Comparison of ENCODE assay signal across 17 cellular contexts in the genomic region with DNA sequence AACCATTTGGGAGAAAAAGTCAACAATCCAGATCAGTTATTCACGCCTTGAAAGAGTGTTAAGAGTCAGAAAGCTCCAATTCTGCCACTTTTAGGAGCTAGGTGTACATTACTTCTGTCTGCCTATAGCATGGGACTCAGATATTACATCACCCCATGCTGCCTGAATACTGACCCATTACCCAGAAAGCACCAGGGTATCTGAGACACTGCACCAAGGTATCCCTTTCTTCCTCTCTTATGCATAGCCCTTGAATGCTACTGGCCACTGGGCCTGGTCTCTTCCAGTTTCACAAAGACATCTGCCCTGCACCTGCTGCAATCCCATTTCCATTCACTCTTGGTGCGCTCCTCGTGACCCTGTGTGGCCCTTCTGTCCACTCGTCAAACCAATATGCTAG. TPM values are rescaled to one million over a fixed set of nuclear protein-coding genes. Genes with fewer than 3 reads are reported as not detected.
A peak's percentile ranks its signal among the peaks of the same experiment; 100 is the strongest.
DNase-seq lines count a peak whose midpoint lies in the region; ATAC-seq, FAIRE-seq and TF ChIP-seq lines count a peak whose summit lies in the region.
"Had no signal": no experiment of that assay in that cellular context is flagged by ENCODE, and none has a peak within 500 bp of the region (broad histone marks: within the 10 kb centered on the region; RNA-seq: fewer than 3 reads in every experiment).

No MANE protein-coding gene starts in this region.

- H3K27ac Mint-ChIP-seq in activated CD8-positive, alpha-beta memory T cell treated with anti-CD3 and anti-CD28 coated beads, Interleukin-2, amount 10 ng/mL, durations not matched to agents 7 days and 5 days = no peak overlapping the region
- H3K27ac Mint-ChIP-seq: nephron progenitor cell had no signal

- peak overlapping the region; percentile 58; the same call in 1 of the 2 replicates for H3K4me2 ChIP-seq in MM.1S (ENCODE audit: low read depth, low read length)
- peak overlapping the region; percentile 75 for H3K4me2 ChIP-seq in K562 (ENCODE audit: insufficient read depth, low read length)
- H3K4me2 ChIP-seq: A549 had no signal

- no peak for TF ChIP-seq CTCF in MM.1S (IDR thresholded peaks at IDR 0.05; ENCODE audit: low read length)
- TF ChIP-seq CTCF in K562 (IDR thresholded peaks at IDR 0.05 in 2 of 3, conservative IDR thresholded peaks at IDR 0.05 in 1 of 3; ENCODE audit: insufficient read depth in 2 of 3, low read depth in 1 of 3, low read length in 3 of 3) = no peak
- no peak for TF ChIP-seq CTCF in transverse colon (IDR thresholded peaks at IDR 0.05)

- peaks cover 3% of the 10 kb centered on the region for H3K9me1 ChIP-seq in K562 (ENCODE audit: control insufficient read depth, insufficient read depth, low read length)

- H3K4me3 Mint-ChIP-seq in activated CD8-positive, alpha-beta memory T cell treated with anti-CD3 and anti-CD28 coated beads, Interleukin-2, amount 10 ng/mL, durations not matched to agents 7 days and 5 days = no peak overlapping the region

- H3K9me3 ChIP-seq in MM.1S (replicated peaks; ENCODE audit: insufficient read depth, low read length) (no peaks in the 10 kb centered on the region), K562 (replicated peaks; ENCODE audit: control insufficient read depth, insufficient read depth, low read depth, low read length) (no peaks in the 10 kb centered on the region), transverse colon (no peaks in the 10 kb centered on the region)
- H3K9me3 ChIP-seq: A549, Caco-2 had no signal

- CTCF ChIA-PET in activated CD8-positive, alpha-beta memory T cell treated with anti-CD3 and anti-CD28 coated beads, Interleukin-2, amount 10 ng/mL, durations not matched to agents 7 days and 5 days (lab: Charles Lee) = no interaction called here
- CTCF ChIA-PET in K562 (lab: Yijun Ruan, JAX; ENCODE audit: low intra/inter-chr PET ratio) = no interaction called here

- no peaks in the 10 kb centered on the region for H3K27me3 ChIP-seq in MM.1S (replicated peaks; ENCODE audit: insufficient read depth, low read length)
- no peaks in the 10 kb centered on the region for H3K27me3 ChIP-seq in K562 (ENCODE audit: control insufficient read depth in 2 of 2, insufficient read depth in 2 of 2, low read length in 2 of 2)
- no peaks in the 10 kb centered on the region for H3K27me3 ChIP-seq in transverse colon

- H3K9me2 ChIP-seq in MM.1S (replicated peaks; ENCODE audit: insufficient read depth, low read length) = no peaks in the 10 kb centered on the region

- in situ Hi-C loops in K562 (cut with MboI) (no loop called here), transverse colon (cut with MboI; ENCODE audit: low pct_ligation_motif_present in 1 of 4, low pct_unique_long_range_greater_than_20kb in 1 of 4, low sequenced_read_pairs in 3 of 4) (no loop called here)

- H3K9me3 Mint-ChIP-seq in activated CD8-positive, alpha-beta memory T cell treated with anti-CD3 and anti-CD28 coated beads, Interleukin-2, amount 10 ng/mL, durations not matched to agents 7 days and 5 days (ENCODE audit: low read depth) = no peaks in the 10 kb centered on the region
- H3K9me3 Mint-ChIP-seq: nephron progenitor cell had no signal

- H3K9ac ChIP-seq in MM.1S (ENCODE audit: low read length) = no peak overlapping the region
- H3K9ac ChIP-seq in K562 (ENCODE audit: insufficient read depth in 1 of 2, low read depth in 2 of 2, low read length in 2 of 2) = peak overlapping the region; percentile 48 to 53; a peak in 3 of 4 replicates

- peaks cover 72% of the 10 kb centered on the region for H3K79me2 ChIP-seq in MM.1S (ENCODE audit: low read length)
- peaks cover 75% of the 10 kb centered on the region for H3K79me2 ChIP-seq in K562 (ENCODE audit: control insufficient read depth, insufficient read depth, low read length)

- TF ChIP-seq EP300 in K562 (IDR thresholded peaks at IDR 0.05; ENCODE audit: low read length) = no peak; the same call in 1 of the 2 replicates
- TF ChIP-seq EP300 in transverse colon (IDR thresholded peaks at IDR 0.05; ENCODE audit: low read depth) = no peak

- no peak for TF ChIP-seq RAD21 in K562 (CRISPR knock-in tag; conservative IDR thresholded peaks at IDR 0.05 in 1 of 2, IDR thresholded peaks at IDR 0.05 in 1 of 2)

- H2AFZ ChIP-seq in MM.1S (ENCODE audit: low read length) = no peak overlapping the region
- no peak overlapping the region for H2AFZ ChIP-seq in K562 (ENCODE audit: low read depth, low read length)

- intact Hi-C loops in K562 (cut with micrococcal nuclease) = no loop called here
- intact Hi-C loops in transverse colon (cut with DNase I; ENCODE audit: low total_unique reads) = loop anchor here (10.0 kb wide), 1 partner anchor 79 kb away; no protein-coding TSS in a partner anchor

- H3K4me3 ChIP-seq in MM.1S (ENCODE audit: low read length) = no peak overlapping the region
- H3K4me3 ChIP-seq in K562 = no peak overlapping the region
- no peak overlapping the region for H3K4me3 ChIP-seq in transverse colon
- H3K4me3 ChIP-seq: A549 had no signal

- H3K4me1 Mint-ChIP-seq in activated CD8-positive, alpha-beta memory T cell treated with anti-CD3 and anti-CD28 coated beads, Interleukin-2, amount 10 ng/mL, durations not matched to agents 7 days and 5 days = peaks cover 28% of the 10 kb centered on the region

- BruUV-seq in K562 (replicated peaks; lab: Mats Ljungman, UMichigan) = no TSS peak

- DNase-seq in activated CD8-positive, alpha-beta memory T cell treated with anti-CD3 and anti-CD28 coated beads for 24 hours = peak; percentile 47
- no peak for DNase-seq in activated CD8-positive, alpha-beta memory T cell treated with anti-CD3 and anti-CD28 coated beads, Interleukin-2, amount 10 ng/mL, durations not matched to agents 7 days and 5 days
- DNase-seq in MM.1S (peak; percentile 23), K562 (ENCODE audit: extremely low read depth in 1 of 4, low spot score in 3 of 4) (peak; percentile 33 to 62 (median 44)), transverse colon (peak; percentile 41), hepatic stellate cell (ENCODE audit: low spot score) (no peak)
- DNase-seq in effector CD4-positive, alpha-beta T cell = no peak
- DNase-seq: activated naive CD4-positive, alpha-beta T cell treated with Interleukin-2 at 50 U/mL for 16 hours; brain microvascular endothelial cell; Caco-2; NCI-H1048; NCI-H2171; nephron progenitor cell; stimulated activated naive CD4-positive, alpha-beta T cell had no signal

- H4K20me1 ChIP-seq in MM.1S (ENCODE audit: insufficient read depth, low read length) (peaks cover 25% of the 10 kb centered on the region), K562 (replicated peaks; ENCODE audit: control insufficient read depth, insufficient read depth, low read length) (peaks cover 7% of the 10 kb centered on the region; the same call in 1 of the 2 replicates)

- peaks cover 10% of the 10 kb centered on the region for H3F3A ChIP-seq in MM.1S (ENCODE audit: insufficient read depth, low read length)

- no peak for TF ChIP-seq POLR2A in K562 (conservative IDR thresholded peaks at IDR 0.05)
- TF ChIP-seq POLR2A in transverse colon (IDR thresholded peaks at IDR 0.05) = no peak

- H3K27me3 Mint-ChIP-seq in activated CD8-positive, alpha-beta memory T cell treated with anti-CD3 and anti-CD28 coated beads, Interleukin-2, amount 10 ng/mL, durations not matched to agents 7 days and 5 days = no peaks in the 10 kb centered on the region

- H3K36me3 Mint-ChIP-seq in activated CD8-positive, alpha-beta memory T cell treated with anti-CD3 and anti-CD28 coated beads, Interleukin-2, amount 10 ng/mL, durations not matched to agents 7 days and 5 days = no peaks in the 10 kb centered on the region

- no peaks in the 10 kb centered on the region for H3K36me3 ChIP-seq in MM.1S (replicated peaks; ENCODE audit: insufficient read depth, low read length)
- no peaks in the 10 kb centered on the region; the same call in 2 of the 3 replicates for H3K36me3 ChIP-seq in K562 (ENCODE audit: control insufficient read depth, insufficient read depth, low read length)
- no peaks in the 10 kb centered on the region for H3K36me3 ChIP-seq in transverse colon
- H3K36me3 ChIP-seq: brain microvascular endothelial cell had no signal

- POLR2A ChIA-PET in K562 (lab: Yijun Ruan, JAX) = interaction anchor here (0.6 to 1.7 kb wide), 7 partner anchors 12 to 59 kb away, joined by 3 to 5 read pairs (median 3); no protein-coding TSS in a partner anchor

- ATAC-seq in activated CD8-positive, alpha-beta memory T cell treated with anti-CD3 and anti-CD28 coated beads, Interleukin-2, amount 10 ng/mL, durations not matched to agents 7 days and 5 days = no peak
- ATAC-seq in K562 (peak; percentile 78), GM21529 (IDR thresholded peaks at IDR 0.05; ENCODE audit: unreplicated experiment) (no peak)
- ATAC-seq: A549, SK-N-SH treated with all-trans-retinoic acid at 6 μM for 48 hours had no signal

- H3K4me1 ChIP-seq in MM.1S (ENCODE audit: low read length) (peaks cover 31% of the 10 kb centered on the region), K562 (replicated peaks in 1 of 2; ENCODE audit: control insufficient read depth in 2 of 2, insufficient read depth in 2 of 2, low read length in 2 of 2) (peaks cover 24 to 27% of the 10 kb centered on the region in 2 experiments), transverse colon (peaks cover 10 to 49% (median 32%) of the 10 kb centered on the region in 4 donors)
- H3K4me1 ChIP-seq: Caco-2 had no signal

- 50% methylated on average over 4 of the region's 4 CpGs for WGBS in K562 (ENCODE audit: insufficient coverage, low coverage, missing lambda C conversion rate)
- WGBS in transverse colon (ENCODE audit: low coverage in 1 of 2), 2 donors = 80% methylated on average over 4 of the region's 4 CpGs

- H3K27ac ChIP-seq in MM.1S (ENCODE audit: low read length) = peak overlapping the region; percentile 10; the same call in 1 of the 2 replicates
- H3K27ac ChIP-seq in K562 (ENCODE audit: extremely low read depth, low read depth, low read length) = no peak overlapping the region; the same call in 1 of the 3 replicates
- no peak overlapping the region for H3K27ac ChIP-seq in transverse colon
- H3K27ac ChIP-seq: A549, brain microvascular endothelial cell had no signal

- FAIRE-seq in K562 (lab: Jason Lieb, UNC) = peak; percentile 71
- FAIRE-seq: A549 had no signal

RNA-seq across cellular contexts. Expression of a gene that starts 2.6 kb away (rescaled TPM):
- 10 to 100 TPM; 19.3 to 27.4 TPM for total RNA-seq in activated CD8-positive, alpha-beta memory T cell treated with anti-CD3 and anti-CD28 coated beads, Interleukin-2, amount 10 ng/mL, durations not matched to agents 7 days and 5 days
- total RNA-seq in K562 (2011; cell fraction: chromatin; rRNA removed; ENCODE audit: low replicate concordance) = 46.0 and 136 TPM in 2 replicates
- 19.3 and 35.9 TPM in 2 replicates for total RNA-seq in K562 (2011; cell fraction: nucleolus; rRNA removed)
- 54.3 and 86.7 TPM in 2 replicates for total RNA-seq in K562 (2011; cell fraction: nucleoplasm; rRNA removed)
- total RNA-seq in K562 (2014; rRNA removed) (53.8 and 55.9 TPM in 2 replicates), K562 (2014; rRNA removed; fragmentation: Illumina TruSeq; extraction: Trizol) (84.0 and 87.4 TPM in 2 replicates), K562 (2015; rRNA removed; fragmentation: Illumina TruSeq; extraction: Trizol) (67.9 and 75.3 TPM in 2 replicates), K562 (2021) (66.5 and 73.5 TPM in 2 replicates), transverse colon (10 to 100 TPM; 19.1 to 50.3 (median 43.2) TPM)
- polyA plus RNA-seq in K562 (2011; rRNA removed) (54.7 and 72.2 TPM in 2 replicates), K562 (2014; fragmentation: Illumina TruSeq; extraction: Trizol) (56.1 and 70.2 TPM in 2 replicates), K562 (2014; fragmentation: Nextera tagmentation; extraction: Ambion mirVana) (10 to 100 TPM; 27.7 to 27.8 TPM), K562 (2014; rRNA removed) (52.1 and 56.0 TPM in 2 replicates)
- polyA plus RNA-seq in K562 (2011; cell fraction: cytosol; rRNA removed) = 13.6 and 21.7 TPM in 2 replicates
- 71.8 and 82.8 TPM in 2 replicates for polyA plus RNA-seq in K562 (2011; cell fraction: nucleus; rRNA removed)
- polyA plus RNA-seq in K562 (2012) = 64.9 and 101 TPM in 2 replicates
- polyA minus RNA-seq in K562 (2011; rRNA and poly(A)+ RNA removed) = 77.1 and 87.7 TPM in 2 replicates
- 22.9 and 56.2 TPM in 2 replicates for polyA minus RNA-seq in K562 (2011; cell fraction: cytosol; rRNA and poly(A)+ RNA removed)
- 30.8 and 58.6 TPM in 2 replicates for polyA minus RNA-seq in K562 (2011; cell fraction: nucleus; rRNA and poly(A)+ RNA removed)

Comparison
In these comparisons a context has a peak if more than half of its experiments do, and no peak if none do; other contexts are left out.
1. DNase-seq: peak in activated CD8-positive, alpha-beta memory T cell treated with anti-CD3 and anti-CD28 coated beads for 24 hours (single experiment), MM.1S (single experiment), K562 (4 of 4) and transverse colon (single experiment); none in activated CD8-positive, alpha-beta memory T cell treated with anti-CD3 and anti-CD28 coated beads, Interleukin-2, amount 10 ng/mL, durations not matched to agents 7 days and 5 days (single experiment), hepatic stellate cell (single experiment) and effector CD4-positive, alpha-beta T cell (single experiment).